Comparison of ENCODE assay signal across 26 cellular contexts in genomic region chr11:68332186-68332585, GRCh38. TPM values are rescaled to one million over a fixed set of nuclear protein-coding genes. Genes with fewer than 3 reads are reported as not detected.
DNase-seq lines count a peak whose midpoint lies in the region; ATAC-seq and TF ChIP-seq lines count a peak whose summit lies in the region.
"Had no signal": no experiment of that assay in that cellular context is flagged by ENCODE, and none has a peak within 500 bp of the region (broad histone marks: within the 10 kb centered on the region; RNA-seq: fewer than 3 reads in every experiment).

No MANE protein-coding gene starts in this region.

- ATAC-seq in Right ventricle myocardium superior (ENCODE audit: poor library complexity) (no peak), heart right ventricle (no peak), T-helper 17 cell (no peak), foreskin keratinocyte (no peak)
- ATAC-seq: HCT116, Panc1 had no signal

- 94 to 97% methylated on average over 9 of the region's 9 CpGs for WGBS in heart right ventricle, 2 donors

- DNase-seq in Right ventricle myocardium superior (peak; percentile 27), heart right ventricle (no peak), T-helper 17 cell (no peak), mesothelial cell of epicardium (ENCODE audit: low spot score in 2 of 2, unreplicated experiment in 2 of 2) (no peak), tibial artery (no peak), foreskin keratinocyte (no peak), LoVo (ENCODE audit: low spot score) (no peak), pons (ENCODE audit: low spot score) (no peak)
- DNase-seq: activated CD4-positive, alpha-beta T cell treated with anti-CD3 and anti-CD28 coated beads for 1 hour; activated T-cell treated with anti-CD3 and anti-CD28 coated beads, Interleukin-2, amount 50 U/mL, for 24 hours; effector memory CD4-positive, alpha-beta T cell; left cardiac atrium; NCI-H1105; NCI-H1930; NCI-H2227 treated with DMSO at 0.1 percent for 48 hours; NCI-H526 treated with DMSO at 0.1 percent for 48 hours; ovary; substantia nigra had no signal

- peaks cover 0 to 5% (median 0%) of the 10 kb centered on the region in 7 donors for H3K27me3 ChIP-seq in heart right ventricle
- H3K27me3 ChIP-seq in tibial artery = no peaks in the 10 kb centered on the region
- no peaks in the 10 kb centered on the region for H3K27me3 ChIP-seq in foreskin keratinocyte
- H3K27me3 ChIP-seq: ascending aorta, ovary, right atrium auricular region, uterus had no signal

- H3K27ac Mint-ChIP-seq in T-helper 17 cell = peak overlapping the region; percentile 53
- peak overlapping the region; percentile 49 for H3K27ac Mint-ChIP-seq in mesothelial cell of epicardium
- H3K27ac Mint-ChIP-seq: memory B cell had no signal

- intact Hi-C loops in Right ventricle myocardium superior (cut with DNase I) (no loop called here), heart right ventricle (cut with DNase I) (no loop called here), tibial artery (cut with DNase I; ENCODE audit: low total_unique reads) (no loop called here)

- H3K4me3 ChIP-seq in heart right ventricle = no peak overlapping the region
- H3K4me3 ChIP-seq in tibial artery = no peak overlapping the region
- H3K4me3 ChIP-seq: ascending aorta; BLaER1 treated with 17β-estradiol and CSF1 and Interleukin-3, amounts not matched to agents 10 nM and 100 nM; coronary artery; ovary; right atrium auricular region; uterus had no signal

- H3K9me3 Mint-ChIP-seq in mesothelial cell of epicardium = no peaks in the 10 kb centered on the region
- H3K9me3 Mint-ChIP-seq: activated T-cell treated with anti-CD3 and anti-CD28 coated beads, Interleukin-2, amount 50 U/mL, for 24 hours; memory B cell had no signal

- H3K4me1 ChIP-seq in heart right ventricle (peaks cover 27 to 85% (median 73%) of the 10 kb centered on the region in 9 donors), tibial artery (peaks cover 3 to 91% (median 63%) of the 10 kb centered on the region in 4 donors), foreskin keratinocyte (peaks cover 18% of the 10 kb centered on the region)

- H3K27me3 Mint-ChIP-seq in T-helper 17 cell (peaks cover 4% of the 10 kb centered on the region), mesothelial cell of epicardium (ENCODE audit: low read depth) (no peaks in the 10 kb centered on the region)
- H3K27me3 Mint-ChIP-seq: activated T-cell treated with anti-CD3 and anti-CD28 coated beads, Interleukin-2, amount 50 U/mL, for 24 hours; memory B cell had no signal

- TF ChIP-seq CTCF in heart right ventricle (IDR thresholded peaks at IDR 0.05) (no peak), mesothelial cell of epicardium (IDR thresholded peaks at IDR 0.05; ENCODE audit: unreplicated experiment) (no peak), tibial artery (IDR thresholded peaks at IDR 0.05) (no peak), foreskin keratinocyte (conservative IDR thresholded peaks at IDR 0.05) (no peak)

- H3K36me3 ChIP-seq in heart right ventricle (no peaks in the 10 kb centered on the region), tibial artery (no peaks in the 10 kb centered on the region)
- H3K36me3 ChIP-seq: ascending aorta, ovary, right atrium auricular region, uterus had no signal

- H3K27ac ChIP-seq in heart right ventricle (peak overlapping the region in 2 of 10 donors; percentile 7 to 32), tibial artery (peak overlapping the region; percentile 61 to 71), foreskin keratinocyte (no peak overlapping the region)
- H3K27ac ChIP-seq: ovary, uterus had no signal

- peaks cover 33% of the 10 kb centered on the region for H3K4me1 Mint-ChIP-seq in T-helper 17 cell
- H3K4me1 Mint-ChIP-seq in mesothelial cell of epicardium = peaks cover 55% of the 10 kb centered on the region

- H3K4me3 Mint-ChIP-seq in T-helper 17 cell (no peak overlapping the region), mesothelial cell of epicardium (no peak overlapping the region)
- H3K4me3 Mint-ChIP-seq: memory B cell had no signal

- H3K36me3 Mint-ChIP-seq in T-helper 17 cell (ENCODE audit: low read depth) = no peaks in the 10 kb centered on the region
- H3K36me3 Mint-ChIP-seq in mesothelial cell of epicardium = peaks cover 3% of the 10 kb centered on the region
- H3K36me3 Mint-ChIP-seq: memory B cell had no signal

- peaks cover 0 to 3% (median 0%) of the 10 kb centered on the region in 11 donors for H3K9me3 ChIP-seq in heart right ventricle
- H3K9me3 ChIP-seq in T-helper 17 cell (ENCODE audit: control insufficient read depth, low read length, poor library complexity, severe bottlenecking) = no peaks in the 10 kb centered on the region
- no peaks in the 10 kb centered on the region for H3K9me3 ChIP-seq in tibial artery
- H3K9me3 ChIP-seq: ascending aorta; BLaER1 treated with 17β-estradiol and CSF1 and Interleukin-3, amounts not matched to agents 10 nM and 100 nM; ovary; right atrium auricular region; uterus had no signal

RNA-seq across cellular contexts. Expression of gene LRP5, which starts 19.8 kb away (rescaled TPM):
- total RNA-seq in Right ventricle myocardium superior = 49.8 TPM
- 10 to 100 TPM; 33.9 to 73.3 (median 46.3) TPM for total RNA-seq in heart right ventricle
- polyA plus RNA-seq in heart right ventricle = 10 to 100 TPM; 23.2 to 71.6 TPM
- 1 to 10 TPM in 1 of 2 donors, under 1 TPM in 1; 0.73 to 3.0 TPM for total RNA-seq in T-helper 17 cell
- total RNA-seq in mesothelial cell of epicardium = 72.5 to 76.6 TPM (median 74.7 TPM) in 3 replicates
- 26.8 and 30.1 TPM in 2 replicates for total RNA-seq in foreskin keratinocyte
- 29.3 and 30.5 TPM in 2 replicates for polyA plus RNA-seq in foreskin keratinocyte
